Comparison of ENCODE assay signal across 21 cellular contexts in genomic region chr16:28161626-28162025, GRCh38. TPM values are rescaled to one million over a fixed set of nuclear protein-coding genes. Genes with fewer than 3 reads are reported as not detected.
A peak's percentile ranks its signal among the peaks of the same experiment; 100 is the strongest.
DNase-seq lines count a peak whose midpoint lies in the region; ATAC-seq and TF ChIP-seq lines count a peak whose summit lies in the region.
"Had no signal": no experiment of that assay in that cellular context is flagged by ENCODE, and none has a peak within 500 bp of the region (broad histone marks: within the 10 kb centered on the region; RNA-seq: fewer than 3 reads in every experiment).

No MANE protein-coding gene starts in this region.

- DNase-seq in CD8-positive, alpha-beta memory T cell: no peak
- DNase-seq in activated T-helper 1 cell treated with anti-CD3 and anti-CD28 coated beads, Interleukin-12 subunit alpha, Interleukin-12 subunit beta, Interleukin-2, Interleukin-4 antibody, amounts not matched to agents 30 ng/mL and 10 ng/mL and 1 ng/mL, durations not matched to agents 14 hours and 24 hours and 36 hours (ENCODE audit: low spot score): no peak
- DNase-seq in fibroblast of pulmonary artery (ENCODE audit: low read depth) (peak; percentile 40), mesendoderm (no peak), globus pallidus (ENCODE audit: low spot score) (no peak)
- DNase-seq: activated gamma-delta T cell treated with Interleukin-2 at 50 U/mL for 16 hours; aorta; Caco-2; central memory CD4-positive, alpha-beta T cell; effector CD4-positive, alpha-beta T cell; midbrain; NCI-H1092; NCI-H2081; psoas muscle; stimulated activated naive CD8-positive, alpha-beta T cell treated with anti-CD3 and anti-CD28 coated beads, Interleukin-15, amount 100 ng/mL, for 72 hours; transverse colon had no signal

- no peaks in the 10 kb centered on the region for H3K9me3 Mint-ChIP-seq in CD8-positive, alpha-beta memory T cell
- no peaks in the 10 kb centered on the region for H3K9me3 Mint-ChIP-seq in activated T-helper 1 cell treated with anti-CD3 and anti-CD28 coated beads, Interleukin-12 subunit alpha, Interleukin-12 subunit beta, Interleukin-2, Interleukin-4 antibody, amounts not matched to agents 30 ng/mL and 10 ng/mL and 1 ng/mL, durations not matched to agents 14 hours and 24 hours and 36 hours
- H3K9me3 Mint-ChIP-seq: stimulated activated naive CD8-positive, alpha-beta T cell treated with anti-CD3 and anti-CD28 coated beads, Interleukin-15, amount 100 ng/mL, for 72 hours had no signal

- peaks cover 72 to 89% (median 88%) of the 10 kb centered on the region in 3 donors for H3K4me1 Mint-ChIP-seq in CD8-positive, alpha-beta memory T cell
- peaks cover 81% of the 10 kb centered on the region for H3K4me1 Mint-ChIP-seq in activated T-helper 1 cell treated with anti-CD3 and anti-CD28 coated beads, Interleukin-12 subunit alpha, Interleukin-12 subunit beta, Interleukin-2, Interleukin-4 antibody, amounts not matched to agents 30 ng/mL and 10 ng/mL and 1 ng/mL, durations not matched to agents 14 hours and 24 hours and 36 hours (ENCODE audit: low read depth)

- no peaks in the 10 kb centered on the region for H3K9me3 ChIP-seq in BLaER1 treated with 17β-estradiol and CSF1 and Interleukin-3, amounts not matched to agents 10 nM and 100 nM (replicated peaks in 1 of 11)
- no peaks in the 10 kb centered on the region for H3K9me3 ChIP-seq in CD8-positive, alpha-beta memory T cell (ENCODE audit: low read length)
- H3K9me3 ChIP-seq: Caco-2, psoas muscle, transverse colon had no signal

- H2BK5ac ChIP-seq in mesendoderm (ENCODE audit: low read length): no peak overlapping the region

- H4K8ac ChIP-seq in mesendoderm (ENCODE audit: low read depth, low read length): no peak overlapping the region

- no peak overlapping the region for H3K9ac ChIP-seq in BLaER1 treated with 17β-estradiol and CSF1 and Interleukin-3, amounts not matched to agents 10 nM and 100 nM
- no peak overlapping the region for H3K9ac ChIP-seq in mesendoderm (ENCODE audit: low read length)

- no peaks in the 10 kb centered on the region for H3K27me3 Mint-ChIP-seq in CD8-positive, alpha-beta memory T cell
- no peaks in the 10 kb centered on the region for H3K27me3 Mint-ChIP-seq in activated T-helper 1 cell treated with anti-CD3 and anti-CD28 coated beads, Interleukin-12 subunit alpha, Interleukin-12 subunit beta, Interleukin-2, Interleukin-4 antibody, amounts not matched to agents 30 ng/mL and 10 ng/mL and 1 ng/mL, durations not matched to agents 14 hours and 24 hours and 36 hours (ENCODE audit: insufficient read depth)
- H3K27me3 Mint-ChIP-seq: stimulated activated naive CD8-positive, alpha-beta T cell treated with anti-CD3 and anti-CD28 coated beads, Interleukin-15, amount 100 ng/mL, for 72 hours had no signal

- POLR2A ChIA-PET in CD8-positive, alpha-beta memory T cell (lab: Charles Lee): interaction anchor here (1.1 kb wide), 1 partner anchor 11 kb away, joined by 3 read pairs; no protein-coding TSS in a partner anchor

- H3K23ac ChIP-seq in mesendoderm (ENCODE audit: low read length): no peak overlapping the region

- no peaks in the 10 kb centered on the region for H3K27me3 ChIP-seq in BLaER1 treated with 17β-estradiol and CSF1 and Interleukin-3, amounts not matched to agents 10 nM and 100 nM
- H3K27me3 ChIP-seq in CD8-positive, alpha-beta memory T cell (ENCODE audit: insufficient read depth, low read length, poor library complexity, severe bottlenecking): no peaks in the 10 kb centered on the region
- H3K27me3 ChIP-seq in mesendoderm (ENCODE audit: insufficient read depth, low read length, poor library complexity): no peaks in the 10 kb centered on the region
- H3K27me3 ChIP-seq: transverse colon had no signal

- peak overlapping the region in 7 of 8 donors; percentile 0 to 70 (median 50) for H3K27ac Mint-ChIP-seq in CD8-positive, alpha-beta memory T cell
- H3K27ac Mint-ChIP-seq in activated T-helper 1 cell treated with anti-CD3 and anti-CD28 coated beads, Interleukin-12 subunit alpha, Interleukin-12 subunit beta, Interleukin-2, Interleukin-4 antibody, amounts not matched to agents 30 ng/mL and 10 ng/mL and 1 ng/mL, durations not matched to agents 14 hours and 24 hours and 36 hours: peak overlapping the region; percentile 31

- no peak for ATAC-seq in HG02938 (IDR thresholded peaks at IDR 0.05; ENCODE audit: unreplicated experiment)
- ATAC-seq: activated CD4-positive, CD25-positive, alpha-beta regulatory T cell treated with anti-CD3 and anti-CD28 coated beads, Interleukin-2, amount 50 U/mL, for 24 hours; esophagus mucosa; psoas muscle; stimulated activated naive CD8-positive, alpha-beta T cell treated with anti-CD3 and anti-CD28 coated beads, Interleukin-15, amount 100 ng/mL, for 72 hours had no signal

- intact Hi-C loops in activated T-helper 1 cell treated with anti-CD3 and anti-CD28 coated beads, Interleukin-12 subunit alpha, Interleukin-12 subunit beta, Interleukin-2, Interleukin-4 antibody, amounts not matched to agents 30 ng/mL and 10 ng/mL and 1 ng/mL, durations not matched to agents 14 hours and 24 hours and 36 hours (cut with micrococcal nuclease): no loop called here

- H3K56ac ChIP-seq in mesendoderm (ENCODE audit: low read length): no peak overlapping the region

- peaks cover 29 to 100% (median 86%) of the 10 kb centered on the region in 10 experiments for H3K4me1 ChIP-seq in BLaER1 treated with 17β-estradiol and CSF1 and Interleukin-3, amounts not matched to agents 10 nM and 100 nM
- H3K4me1 ChIP-seq in CD8-positive, alpha-beta memory T cell (ENCODE audit: insufficient read depth, low read length): peaks cover 42% of the 10 kb centered on the region
- no peaks in the 10 kb centered on the region for H3K4me1 ChIP-seq in mesendoderm (ENCODE audit: control insufficient read depth, low read depth, low read length)
- H3K4me1 ChIP-seq: Caco-2 had no signal

- H3K36me3 ChIP-seq in BLaER1 treated with 17β-estradiol and CSF1 and Interleukin-3, amounts not matched to agents 10 nM and 100 nM: peaks cover 43 to 99% (median 83%) of the 10 kb centered on the region in 11 experiments
- peaks cover 8% of the 10 kb centered on the region for H3K36me3 ChIP-seq in CD8-positive, alpha-beta memory T cell (ENCODE audit: insufficient read depth, low read length)
- H3K36me3 ChIP-seq in mesendoderm (ENCODE audit: control insufficient read depth, insufficient read depth, low read length): peaks cover 7% of the 10 kb centered on the region

- CTCF ChIA-PET in CD8-positive, alpha-beta memory T cell (lab: Charles Lee): no interaction called here

- H3K4me3 Mint-ChIP-seq in CD8-positive, alpha-beta memory T cell: peak overlapping the region in 1 of 7 donors; percentile 8
- no peak overlapping the region for H3K4me3 Mint-ChIP-seq in activated T-helper 1 cell treated with anti-CD3 and anti-CD28 coated beads, Interleukin-12 subunit alpha, Interleukin-12 subunit beta, Interleukin-2, Interleukin-4 antibody, amounts not matched to agents 30 ng/mL and 10 ng/mL and 1 ng/mL, durations not matched to agents 14 hours and 24 hours and 36 hours
- H3K4me3 Mint-ChIP-seq: stimulated activated naive CD8-positive, alpha-beta T cell treated with anti-CD3 and anti-CD28 coated beads, Interleukin-15, amount 100 ng/mL, for 72 hours had no signal

- no peak overlapping the region for H4K5ac ChIP-seq in mesendoderm (ENCODE audit: low read length)

- H3K79me2 ChIP-seq in mesendoderm (ENCODE audit: control insufficient read depth, insufficient read depth, low read length): peaks cover 3% of the 10 kb centered on the region

- no peak overlapping the region for H2AK5ac ChIP-seq in mesendoderm (ENCODE audit: low read length)

- H3K4me2 ChIP-seq in BLaER1 treated with 17β-estradiol and CSF1 and Interleukin-3, amounts not matched to agents 10 nM and 100 nM: peak overlapping the region in 8 of 11 experiments; percentile 50 to 88 (median 72); a peak in 14 of 22 replicates
- no peak overlapping the region for H3K4me2 ChIP-seq in mesendoderm (ENCODE audit: low read length)

- peaks cover 4 to 82% (median 26%) of the 10 kb centered on the region in 3 donors for H3K36me3 Mint-ChIP-seq in CD8-positive, alpha-beta memory T cell
- H3K36me3 Mint-ChIP-seq in activated T-helper 1 cell treated with anti-CD3 and anti-CD28 coated beads, Interleukin-12 subunit alpha, Interleukin-12 subunit beta, Interleukin-2, Interleukin-4 antibody, amounts not matched to agents 30 ng/mL and 10 ng/mL and 1 ng/mL, durations not matched to agents 14 hours and 24 hours and 36 hours (ENCODE audit: low read depth): peaks cover 46% of the 10 kb centered on the region

- no peak overlapping the region for H2BK120ac ChIP-seq in mesendoderm (ENCODE audit: low read depth, low read length)

- TF ChIP-seq CTCF in fibroblast of pulmonary artery (IDR thresholded peaks at IDR 0.05; ENCODE audit: low read length, missing control alignments): no peak

- H3K27ac ChIP-seq in BLaER1 treated with 17β-estradiol and CSF1 and Interleukin-3, amounts not matched to agents 10 nM and 100 nM: peak overlapping the region in 9 of 11 experiments; percentile 23 to 82 (median 71); a peak in 14 of 22 replicates
- H3K27ac ChIP-seq in CD8-positive, alpha-beta memory T cell (ENCODE audit: low read depth, low read length): no peak overlapping the region
- no peak overlapping the region for H3K27ac ChIP-seq in mesendoderm (ENCODE audit: low read depth, low read length)
- H3K27ac ChIP-seq: psoas muscle, transverse colon had no signal

- peaks cover 6% of the 10 kb centered on the region for H3K79me1 ChIP-seq in mesendoderm (ENCODE audit: low read length)

- H4K20me1 ChIP-seq in BLaER1 treated with 17β-estradiol and CSF1 and Interleukin-3, amounts not matched to agents 10 nM and 100 nM: peaks cover 0 to 68% (median 21%) of the 10 kb centered on the region in 11 experiments; a peak in 12 of 22 replicates

- H3K4ac ChIP-seq in mesendoderm (ENCODE audit: low read depth, low read length): no peak overlapping the region

- H3K4me3 ChIP-seq in BLaER1 treated with 17β-estradiol and CSF1 and Interleukin-3, amounts not matched to agents 10 nM and 100 nM: no peak overlapping the region
- no peak overlapping the region for H3K4me3 ChIP-seq in CD8-positive, alpha-beta memory T cell (ENCODE audit: low read length)
- H3K4me3 ChIP-seq in fibroblast of pulmonary artery (replicated peaks; ENCODE audit: low read depth, low read length): no peak overlapping the region
- no peak overlapping the region for H3K4me3 ChIP-seq in mesendoderm (ENCODE audit: low read length)
- H3K4me3 ChIP-seq: psoas muscle, skin epidermis, transverse colon had no signal

- no peak overlapping the region for H3K18ac ChIP-seq in mesendoderm (ENCODE audit: low read length)

- H2BK15ac ChIP-seq in mesendoderm (replicated peaks; ENCODE audit: low read depth): no peak overlapping the region

RNA-seq across cellular contexts. Expression of gene XPO6, which starts 50.1 kb away (rescaled TPM):
- 100 to 1,000 TPM; 228 to 234 TPM for total RNA-seq in CD8-positive, alpha-beta memory T cell
- 96.8 TPM for polyA plus RNA-seq in CD8-positive, alpha-beta memory T cell
- total RNA-seq in activated T-helper 1 cell treated with anti-CD3 and anti-CD28 coated beads, Interleukin-12 subunit alpha, Interleukin-12 subunit beta, Interleukin-2, Interleukin-4 antibody, amounts not matched to agents 30 ng/mL and 10 ng/mL and 1 ng/mL, durations not matched to agents 14 hours and 24 hours and 36 hours: 213 and 225 TPM in 2 replicates
- polyA plus RNA-seq in mesendoderm (2013, experiment 1 of 2): 68.5 TPM
- 69.8 TPM for polyA plus RNA-seq in mesendoderm (2013, experiment 2 of 2)

Comparison
In these comparisons a context has a peak if more than half of its experiments do, and no peak if none do; other contexts are left out.
1. H3K27ac ChIP-seq: peak in BLaER1 treated with 17β-estradiol and CSF1 and Interleukin-3, amounts not matched to agents 10 nM and 100 nM (9 of 11); none in CD8-positive, alpha-beta memory T cell (single experiment) and mesendoderm (single experiment).